21 cellular contexts compared by ENCODE assay signal in genomic region chr2:215678094-215678493, GRCh38.
"Had no signal": no experiment of that assay in that cellular context is flagged by ENCODE, and none has a peak within 500 bp of the region (broad histone marks: within the 10 kb centered on the region; RNA-seq: fewer than 3 reads in every experiment).

No MANE protein-coding gene starts in this region.

- H3K27ac ChIP-seq: hepatocyte, upper lobe of left lung had no signal

- H3K4me1 Mint-ChIP-seq: WTC11 had no signal

- H3K79me2 ChIP-seq: hepatocyte had no signal

- H3K27ac Mint-ChIP-seq: activated naive CD8-positive, alpha-beta T cell; activated T-cell treated with anti-CD3 and anti-CD28 coated beads, Interleukin-2, amount 50 U/mL, for 24 hours; activated T-helper 17 cell treated with anti-CD3 and anti-CD28 coated beads, Interleukin-2, amount 50 U/mL, for 72 hours; immature natural killer cell; progenitor cell of endocrine pancreas; WTC11 had no signal

- H2AFZ ChIP-seq: hepatocyte had no signal

- H3K27me3 Mint-ChIP-seq: activated naive CD8-positive, alpha-beta T cell; activated T-cell treated with anti-CD3 and anti-CD28 coated beads, Interleukin-2, amount 50 U/mL, for 24 hours; activated T-helper 17 cell treated with anti-CD3 and anti-CD28 coated beads, Interleukin-2, amount 50 U/mL, for 72 hours; progenitor cell of endocrine pancreas had no signal

- H3K4me3 Mint-ChIP-seq: activated naive CD8-positive, alpha-beta T cell; activated T-cell treated with anti-CD3 and anti-CD28 coated beads, Interleukin-2, amount 50 U/mL, for 24 hours; activated T-helper 17 cell treated with anti-CD3 and anti-CD28 coated beads, Interleukin-2, amount 50 U/mL, for 72 hours; immature natural killer cell; neural crest cell; WTC11 had no signal

- DNase-seq: activated T-cell treated with anti-CD3 and anti-CD28 coated beads, Interleukin-2, amount 50 U/mL, for 24 hours; amniotic stem cell; cerebellar nuclear complex; dermis blood vessel endothelial cell; effector CD8-positive, alpha-beta T cell; foreskin melanocyte; glutamatergic neuron; immature natural killer cell; kidney glomerular epithelial cell; left ventricle myocardium superior; occipital lobe; stimulated activated CD4-positive, alpha-beta T cell treated with anti-CD3 and anti-CD28 coated beads, Interleukin-4, amount 100 ng/mL, for 24 hours; stimulated activated naive CD8-positive, alpha-beta T cell treated with anti-CD3 and anti-CD28 coated beads, Interleukin-15, Interleukin-2, amounts not matched to agents 100 U/mL and 50 U/mL, for 24 hours; T-helper 9 cell; upper lobe of left lung had no signal

- H3K4me3 ChIP-seq: hepatocyte, upper lobe of left lung had no signal

- H3K4me2 ChIP-seq: hepatocyte had no signal

- ATAC-seq: activated T-helper 17 cell treated with anti-CD3 and anti-CD28 coated beads, Interleukin-2, amount 50 U/mL, for 72 hours; left ventricle myocardium superior; stimulated activated naive CD8-positive, alpha-beta T cell treated with anti-CD3 and anti-CD28 coated beads, Interleukin-15, Interleukin-2, amounts not matched to agents 100 U/mL and 50 U/mL, for 24 hours; WTC11 had no signal

- H3K36me3 Mint-ChIP-seq: activated naive CD8-positive, alpha-beta T cell; immature natural killer cell; WTC11 had no signal

- H3K36me3 ChIP-seq: upper lobe of left lung had no signal

- H3K9me3 ChIP-seq: upper lobe of left lung had no signal

- H3K27me3 ChIP-seq: hepatocyte, upper lobe of left lung had no signal

- H3K9me3 Mint-ChIP-seq: activated T-cell treated with anti-CD3 and anti-CD28 coated beads, Interleukin-2, amount 50 U/mL, for 24 hours; activated T-helper 17 cell treated with anti-CD3 and anti-CD28 coated beads, Interleukin-2, amount 50 U/mL, for 72 hours; immature natural killer cell; WTC11 had no signal
